ENCODE assay signal across 9 cellular contexts in the genomic region with DNA sequence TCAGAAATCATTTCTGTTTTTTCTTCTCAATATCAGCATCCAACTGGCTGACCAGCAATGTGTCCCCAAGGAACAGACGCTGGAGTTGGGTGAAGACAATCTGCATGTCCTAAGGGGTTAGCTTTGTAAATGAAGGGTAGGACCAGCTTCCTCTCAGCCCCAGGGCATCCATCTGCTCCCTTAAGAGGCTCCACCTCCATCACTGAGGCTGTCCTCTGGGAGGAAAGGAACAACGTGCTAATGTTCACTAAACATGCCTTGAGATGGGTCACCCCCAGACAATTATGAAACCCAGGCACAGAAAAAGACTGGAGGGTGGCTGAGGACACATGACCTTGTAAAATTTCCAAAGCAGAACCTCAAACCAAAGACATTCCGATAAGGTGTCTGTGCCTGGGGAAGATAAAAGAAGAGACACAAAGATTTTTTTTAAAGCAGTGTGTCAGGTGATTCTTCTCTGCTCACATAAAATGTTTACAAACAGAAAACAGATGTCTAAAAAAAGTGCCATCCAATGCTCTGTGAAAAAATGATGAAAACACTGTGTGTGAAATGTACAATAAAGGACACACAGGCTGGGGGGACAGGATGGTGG. TPM values are rescaled to one million over a fixed set of nuclear protein-coding genes. Genes with fewer than 3 reads are reported as not detected.
DNase-seq lines count a peak whose midpoint lies in the region; ATAC-seq and TF ChIP-seq lines count a peak whose summit lies in the region.
"Had no signal": no experiment of that assay in that cellular context is flagged by ENCODE, and none has a peak within 500 bp of the region (broad histone marks: within the 10 kb centered on the region; RNA-seq: fewer than 3 reads in every experiment).

No MANE protein-coding gene starts in this region.

- TF ChIP-seq CTCF in activated CD8-positive, alpha-beta T cell treated with anti-CD3 and anti-CD28 coated beads for 36 hours (IDR thresholded peaks at IDR 0.05), result no peak

- no peaks in the 10 kb centered on the region for H3K27me3 Mint-ChIP-seq in activated CD8-positive, alpha-beta memory T cell treated with anti-CD3 and anti-CD28 coated beads, Interleukin-2, amount 10 ng/mL, durations not matched to agents 7 days and 5 days
- H3K27me3 Mint-ChIP-seq in activated CD8-positive, alpha-beta T cell treated with anti-CD3 and anti-CD28 coated beads for 36 hours, result no peaks in the 10 kb centered on the region

- no peaks in the 10 kb centered on the region for H3K27me3 ChIP-seq in thymus (ENCODE audit: control insufficient read depth, insufficient read depth)

- peaks cover 18% of the 10 kb centered on the region for H3K36me3 ChIP-seq in thymus (ENCODE audit: control insufficient read depth, insufficient read depth)

- H3K4me1 Mint-ChIP-seq in activated CD8-positive, alpha-beta memory T cell treated with anti-CD3 and anti-CD28 coated beads, Interleukin-2, amount 10 ng/mL, durations not matched to agents 7 days and 5 days, result peaks cover 60% of the 10 kb centered on the region
- peaks cover 66% of the 10 kb centered on the region for H3K4me1 Mint-ChIP-seq in activated CD8-positive, alpha-beta T cell treated with anti-CD3 and anti-CD28 coated beads for 36 hours (ENCODE audit: low read depth)

- peaks cover 18% of the 10 kb centered on the region for H3K9me3 Mint-ChIP-seq in activated CD8-positive, alpha-beta memory T cell treated with anti-CD3 and anti-CD28 coated beads, Interleukin-2, amount 10 ng/mL, durations not matched to agents 7 days and 5 days (ENCODE audit: low read depth)
- H3K9me3 Mint-ChIP-seq in activated CD8-positive, alpha-beta T cell treated with anti-CD3 and anti-CD28 coated beads for 36 hours, result peaks cover 8% of the 10 kb centered on the region

- 70% methylated on average over 3 of the region's 3 CpGs for WGBS in thymus

- H3K27ac Mint-ChIP-seq in activated CD8-positive, alpha-beta memory T cell treated with anti-CD3 and anti-CD28 coated beads, Interleukin-2, amount 10 ng/mL, durations not matched to agents 7 days and 5 days, result peak overlapping the region; percentile 95
- H3K27ac Mint-ChIP-seq in activated CD8-positive, alpha-beta T cell treated with anti-CD3 and anti-CD28 coated beads for 36 hours, result peak overlapping the region; percentile 91

- no peak for ATAC-seq in activated CD8-positive, alpha-beta memory T cell treated with anti-CD3 and anti-CD28 coated beads, Interleukin-2, amount 10 ng/mL, durations not matched to agents 7 days and 5 days
- ATAC-seq in activated CD8-positive, alpha-beta T cell treated with anti-CD3 and anti-CD28 coated beads for 36 hours, result no peak
- ATAC-seq in HG02870 (IDR thresholded peaks at IDR 0.05; ENCODE audit: unreplicated experiment), result no peak

- H3K4me1 ChIP-seq in thymus (ENCODE audit: control insufficient read depth, insufficient read depth, low read length), result peaks cover 13% of the 10 kb centered on the region

- peak overlapping the region; percentile 93 for H3K4me3 ChIP-seq in thymus (ENCODE audit: low read length)

- CTCF ChIA-PET in activated CD8-positive, alpha-beta memory T cell treated with anti-CD3 and anti-CD28 coated beads, Interleukin-2, amount 10 ng/mL, durations not matched to agents 7 days and 5 days (lab: Charles Lee), result interaction anchor here (1.2 to 1.3 kb wide), 2 partner anchors 130 to 163 kb away, joined by 5 to 6 read pairs; partner anchors contain the start of gene ZNF670
- CTCF ChIA-PET in activated CD8-positive, alpha-beta T cell treated with anti-CD3 and anti-CD28 coated beads for 36 hours (lab: Charles Lee), result no interaction called here

- no peak overlapping the region for H3K27ac ChIP-seq in thymus (ENCODE audit: low read depth)

- H3K4me3 Mint-ChIP-seq in activated CD8-positive, alpha-beta memory T cell treated with anti-CD3 and anti-CD28 coated beads, Interleukin-2, amount 10 ng/mL, durations not matched to agents 7 days and 5 days, result peak overlapping the region; percentile 77
- H3K4me3 Mint-ChIP-seq in activated CD8-positive, alpha-beta T cell treated with anti-CD3 and anti-CD28 coated beads for 36 hours, result peak overlapping the region; percentile 91

- no peak for DNase-seq in activated CD8-positive, alpha-beta memory T cell treated with anti-CD3 and anti-CD28 coated beads, Interleukin-2, amount 10 ng/mL, durations not matched to agents 7 days and 5 days
- no peak for DNase-seq in activated CD8-positive, alpha-beta memory T cell treated with anti-CD3 and anti-CD28 coated beads, Interleukin-2, amount 50 U/mL, for 4 hours
- DNase-seq in activated CD8-positive, alpha-beta T cell treated with anti-CD3 and anti-CD28 coated beads for 36 hours, result no peak
- peak; percentile 9 for DNase-seq in iris pigment epithelial cell (ENCODE audit: low read depth)
- DNase-seq in NCI-H1694 (lab: John Stamatoyannopoulos, UW), result no peak
- no peak for DNase-seq in NOMO-1 treated with DMSO at 0.1 percent for 48 hours (lab: John Stamatoyannopoulos, UW; ENCODE audit: unreplicated experiment)

- POLR2A ChIA-PET in activated CD8-positive, alpha-beta T cell treated with anti-CD3 and anti-CD28 coated beads for 36 hours (lab: Charles Lee), result interaction anchor here (1.1 kb wide), 1 partner anchor 36 kb away, joined by 3 read pairs; no protein-coding TSS in a partner anchor

- intact Hi-C loops in activated CD8-positive, alpha-beta T cell treated with anti-CD3 and anti-CD28 coated beads for 36 hours (cut with micrococcal nuclease), result no loop called here

- H3K36me3 Mint-ChIP-seq in activated CD8-positive, alpha-beta memory T cell treated with anti-CD3 and anti-CD28 coated beads, Interleukin-2, amount 10 ng/mL, durations not matched to agents 7 days and 5 days, result peaks cover 51% of the 10 kb centered on the region
- peaks cover 50% of the 10 kb centered on the region for H3K36me3 Mint-ChIP-seq in activated CD8-positive, alpha-beta T cell treated with anti-CD3 and anti-CD28 coated beads for 36 hours (ENCODE audit: low read depth)

- no peaks in the 10 kb centered on the region for H3K9me3 ChIP-seq in thymus (ENCODE audit: control insufficient read depth)

RNA-seq across cellular contexts. Expression of gene ZNF124, which starts 37.6 kb away (rescaled TPM):
- 10 to 100 TPM; 15.0 to 18.6 TPM for total RNA-seq in activated CD8-positive, alpha-beta memory T cell treated with anti-CD3 and anti-CD28 coated beads, Interleukin-2, amount 10 ng/mL, durations not matched to agents 7 days and 5 days
- 10 to 100 TPM; 15.5 to 16.8 TPM for total RNA-seq in activated CD8-positive, alpha-beta T cell treated with anti-CD3 and anti-CD28 coated beads for 36 hours
- polyA plus RNA-seq in thymus, result 3.8 TPM

RNA-seq across cellular contexts. Expression of gene VN1R5, which starts 46.5 kb away (rescaled TPM):
- not detected for total RNA-seq in activated CD8-positive, alpha-beta memory T cell treated with anti-CD3 and anti-CD28 coated beads, Interleukin-2, amount 10 ng/mL, durations not matched to agents 7 days and 5 days
- total RNA-seq in activated CD8-positive, alpha-beta T cell treated with anti-CD3 and anti-CD28 coated beads for 36 hours, result not detected
- polyA plus RNA-seq in thymus, result 0.02 TPM
- total RNA-seq: Daoy had no signal
